In genomic region chr3:116322761-116323160, GRCh38 we compare ENCODE assay signal across 17 cellular contexts.
A peak's percentile ranks its signal among the peaks of the same experiment; 100 is the strongest.
DNase-seq lines count a peak whose midpoint lies in the region; ATAC-seq, FAIRE-seq and TF ChIP-seq lines count a peak whose summit lies in the region.
"Had no signal": no experiment of that assay in that cellular context is flagged by ENCODE, and none has a peak within 500 bp of the region (broad histone marks: within the 10 kb centered on the region; RNA-seq: fewer than 3 reads in every experiment).

No MANE protein-coding gene starts in this region.

- H3K27ac Mint-ChIP-seq in astrocyte (ENCODE audit: unreplicated experiment), result no peak overlapping the region
- peak overlapping the region; percentile 46 for H3K27ac Mint-ChIP-seq in neural crest cell (ENCODE audit: unreplicated experiment)
- H3K27ac Mint-ChIP-seq: CD4-positive, alpha-beta memory T cell had no signal

- no peaks in the 10 kb centered on the region for H3K27me3 ChIP-seq in astrocyte (ENCODE audit: insufficient read depth, low read length)

- TF ChIP-seq CTCF in astrocyte (IDR thresholded peaks at IDR 0.05; ENCODE audit: insufficient read depth, low read depth, low read length) (no peak), astrocyte of the spinal cord (IDR thresholded peaks at IDR 0.05; ENCODE audit: low read depth, low read length) (no peak), neural crest cell (conservative IDR thresholded peaks at IDR 0.05) (no peak)

- no peaks in the 10 kb centered on the region for H3K36me3 ChIP-seq in astrocyte (ENCODE audit: insufficient read depth, low read length)

- peaks cover 6% of the 10 kb centered on the region for H3K4me1 Mint-ChIP-seq in astrocyte (ENCODE audit: low read depth, unreplicated experiment)
- peaks cover 10% of the 10 kb centered on the region for H3K4me1 Mint-ChIP-seq in neural crest cell
- H3K4me1 Mint-ChIP-seq: CD4-positive, alpha-beta memory T cell had no signal

- H3K4me3 ChIP-seq in astrocyte (ENCODE audit: insufficient read depth, low read depth, low read length), result no peak overlapping the region
- no peak overlapping the region for H3K4me3 ChIP-seq in astrocyte of the spinal cord (ENCODE audit: low read depth, low read length)

- no peaks in the 10 kb centered on the region for H3K79me2 ChIP-seq in astrocyte (ENCODE audit: insufficient read depth, low read length)

- in situ Hi-C loops in astrocyte of the spinal cord (cut with HindIII; ENCODE audit: low sequenced_read_pairs), result no loop called here

- no peak overlapping the region for H3K9ac ChIP-seq in astrocyte (ENCODE audit: low read length)

- H3K4me3 Mint-ChIP-seq in astrocyte (ENCODE audit: unreplicated experiment) (no peak overlapping the region), neural crest cell (no peak overlapping the region)
- H3K4me3 Mint-ChIP-seq: CD4-positive, alpha-beta memory T cell had no signal

- peak; percentile 61 for DNase-seq in astrocyte (ENCODE audit: low read depth)
- DNase-seq in astrocyte of the spinal cord (ENCODE audit: low read depth, low spot score), result peak; percentile 45
- no peak for DNase-seq in neural crest cell (ENCODE audit: low read depth, low spot score)
- DNase-seq: C1 segment of cervical spinal cord; Calu3; CD4-positive, alpha-beta memory T cell; COR-L47; DMS53; DMS79 treated with DMSO at 0.1 percent for 48 hours; GF-D8; H7; HCEC 1CT had no signal

- no peaks in the 10 kb centered on the region for H3K9me3 Mint-ChIP-seq in astrocyte (ENCODE audit: unreplicated experiment)
- no peaks in the 10 kb centered on the region for H3K9me3 Mint-ChIP-seq in neural crest cell

- H3K4me2 ChIP-seq in astrocyte (ENCODE audit: low read length), result no peak overlapping the region

- H2AFZ ChIP-seq in astrocyte (ENCODE audit: low read depth, low read length), result no peak overlapping the region

- no peaks in the 10 kb centered on the region for H3K9me3 ChIP-seq in astrocyte (ENCODE audit: insufficient read depth, low read depth, low read length)

- H4K20me1 ChIP-seq in astrocyte (ENCODE audit: insufficient read depth, low read length), result no peaks in the 10 kb centered on the region

- no peaks in the 10 kb centered on the region for H3K4me1 ChIP-seq in astrocyte (ENCODE audit: insufficient read depth, low read length)

- no peak overlapping the region for H3K27ac ChIP-seq in astrocyte (ENCODE audit: low read depth, low read length)

- no peaks in the 10 kb centered on the region for H3K27me3 Mint-ChIP-seq in astrocyte (ENCODE audit: low read depth, unreplicated experiment)
- H3K27me3 Mint-ChIP-seq in neural crest cell (ENCODE audit: low read depth), result no peaks in the 10 kb centered on the region
- H3K27me3 Mint-ChIP-seq: CD4-positive, alpha-beta memory T cell had no signal

- H3K36me3 Mint-ChIP-seq in astrocyte (ENCODE audit: low read depth, unreplicated experiment) (no peaks in the 10 kb centered on the region), neural crest cell (ENCODE audit: low read depth) (no peaks in the 10 kb centered on the region)
- H3K36me3 Mint-ChIP-seq: CD4-positive, alpha-beta memory T cell had no signal

- ATAC-seq in HG02759 (IDR thresholded peaks at IDR 0.05; ENCODE audit: unreplicated experiment) (no peak), HG02623 (IDR thresholded peaks at IDR 0.05; ENCODE audit: unreplicated experiment) (no peak), HG03354 (IDR thresholded peaks at IDR 0.05; ENCODE audit: poor library complexity, severe bottlenecking, unreplicated experiment) (no peak)

- FAIRE-seq in astrocyte (lab: Jason Lieb, UNC), result no peak
- FAIRE-seq: GM12891, H1 had no signal
